2 cellular contexts compared by ENCODE assay signal in the genomic region with DNA sequence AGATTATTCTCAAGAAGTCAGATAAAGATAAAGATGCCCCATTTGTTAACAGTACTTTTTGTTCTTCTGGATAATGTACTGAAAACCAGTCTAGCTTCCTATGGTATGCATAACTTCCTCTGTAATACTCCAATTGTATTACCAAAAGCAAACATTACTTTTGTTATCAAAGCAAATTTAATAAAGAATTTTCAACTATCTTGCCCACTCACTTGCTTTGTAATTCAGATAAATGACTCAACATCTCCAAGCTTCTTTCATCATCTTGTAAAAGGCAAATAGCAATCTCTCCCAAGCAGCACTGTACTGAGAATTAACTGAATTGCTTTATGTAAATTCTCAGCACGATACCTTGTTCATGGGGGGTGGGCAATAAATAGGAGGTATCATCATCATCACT.
TF ChIP-seq lines count a peak whose summit lies in the region.

No MANE protein-coding gene starts in this region.

TF ChIP-seq in GM23338, 12 proteins besides CTCF, POLR2A, EP300 and RAD21 (continued from another document):
- TF ChIP-seq ZNF462 (CRISPR knock-in tag; IDR thresholded peaks at IDR 0.05), result no peak
- TF ChIP-seq, protein P1, sequence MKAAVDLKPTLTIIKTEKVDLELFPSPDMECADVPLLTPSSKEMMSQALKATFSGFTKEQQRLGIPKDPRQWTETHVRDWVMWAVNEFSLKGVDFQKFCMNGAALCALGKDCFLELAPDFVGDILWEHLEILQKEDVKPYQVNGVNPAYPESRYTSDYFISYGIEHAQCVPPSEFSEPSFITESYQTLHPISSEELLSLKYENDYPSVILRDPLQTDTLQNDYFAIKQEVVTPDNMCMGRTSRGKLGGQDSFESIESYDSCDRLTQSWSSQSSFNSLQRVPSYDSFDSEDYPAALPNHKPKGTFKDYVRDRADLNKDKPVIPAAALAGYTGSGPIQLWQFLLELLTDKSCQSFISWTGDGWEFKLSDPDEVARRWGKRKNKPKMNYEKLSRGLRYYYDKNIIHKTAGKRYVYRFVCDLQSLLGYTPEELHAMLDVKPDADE (IDR thresholded peaks at IDR 0.05), result no peak

TF ChIP-seq in SK-N-SH treated with all-trans-retinoic acid at 6 μM for 48 hours, 23 proteins besides CTCF, POLR2A, EP300 and RAD21 (continued from another document):
- TF ChIP-seq, protein P2, sequence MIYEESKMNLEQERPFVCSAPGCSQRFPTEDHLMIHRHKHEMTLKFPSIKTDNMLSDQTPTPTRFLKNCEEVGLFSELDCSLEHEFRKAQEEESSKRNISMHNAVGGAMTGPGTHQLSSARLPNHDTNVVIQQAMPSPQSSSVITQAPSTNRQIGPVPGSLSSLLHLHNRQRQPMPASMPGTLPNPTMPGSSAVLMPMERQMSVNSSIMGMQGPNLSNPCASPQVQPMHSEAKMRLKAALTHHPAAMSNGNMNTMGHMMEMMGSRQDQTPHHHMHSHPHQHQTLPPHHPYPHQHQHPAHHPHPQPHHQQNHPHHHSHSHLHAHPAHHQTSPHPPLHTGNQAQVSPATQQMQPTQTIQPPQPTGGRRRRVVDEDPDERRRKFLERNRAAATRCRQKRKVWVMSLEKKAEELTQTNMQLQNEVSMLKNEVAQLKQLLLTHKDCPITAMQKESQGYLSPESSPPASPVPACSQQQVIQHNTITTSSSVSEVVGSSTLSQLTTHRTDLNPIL (CRISPR knock-in tag; IDR thresholded peaks at IDR 0.05; ENCODE audit: low read depth), result peak; percentile 87
- TF ChIP-seq SNAI2 (CRISPR knock-in tag; IDR thresholded peaks at IDR 0.05) (0 out of 2 replicates have a peak, but pooled peaks have one; percentile 41), CSDC2 (CRISPR knock-in tag; IDR thresholded peaks at IDR 0.05) (no peak), TCF4 (CRISPR knock-in tag; IDR thresholded peaks at IDR 0.05; ENCODE audit: borderline replicate concordance) (peak; percentile 30; the same call in 1 of the 2 replicates), ESRRG (CRISPR knock-in tag; IDR thresholded peaks at IDR 0.05) (no peak)
